Comparison of ENCODE assay signal across 1 cellular context in the genomic region with DNA sequence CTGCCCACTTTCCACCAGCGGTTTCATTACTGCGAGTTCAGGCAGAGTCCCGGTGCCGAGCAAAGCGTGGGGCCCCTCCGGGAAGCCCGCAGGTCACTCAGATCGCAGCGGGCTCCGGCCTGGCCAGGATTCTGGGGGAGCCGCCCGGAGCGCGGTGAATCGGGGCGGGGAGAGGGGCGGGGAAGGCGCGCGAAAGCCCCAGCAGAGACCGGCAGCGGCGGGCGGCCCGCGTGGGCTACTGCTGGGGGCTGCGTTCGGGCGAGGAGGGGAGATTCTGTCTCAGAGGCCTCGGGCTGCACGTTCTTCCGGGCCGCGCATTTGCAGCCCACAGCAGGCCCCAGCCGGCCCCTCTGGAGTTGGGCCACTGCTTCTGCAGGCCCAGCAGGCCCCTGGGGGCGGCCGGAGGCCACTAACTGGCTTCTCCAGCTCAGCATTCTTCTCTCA.
TF ChIP-seq lines count a peak whose summit lies in the region.

No MANE protein-coding gene starts in this region.

TF ChIP-seq in HepG2, 621 proteins besides CTCF, POLR2A, EP300 and RAD21 (continued from another document):
- TF ChIP-seq ATRX (CRISPR knock-in tag; IDR thresholded peaks at IDR 0.05; ENCODE audit: borderline replicate concordance) (no peak), STAT5B (CRISPR knock-in tag; IDR thresholded peaks at IDR 0.05) (no peak), ZNF256 (CRISPR knock-in tag; conservative IDR thresholded peaks at IDR 0.05) (no peak)
- TF ChIP-seq, protein P1, sequence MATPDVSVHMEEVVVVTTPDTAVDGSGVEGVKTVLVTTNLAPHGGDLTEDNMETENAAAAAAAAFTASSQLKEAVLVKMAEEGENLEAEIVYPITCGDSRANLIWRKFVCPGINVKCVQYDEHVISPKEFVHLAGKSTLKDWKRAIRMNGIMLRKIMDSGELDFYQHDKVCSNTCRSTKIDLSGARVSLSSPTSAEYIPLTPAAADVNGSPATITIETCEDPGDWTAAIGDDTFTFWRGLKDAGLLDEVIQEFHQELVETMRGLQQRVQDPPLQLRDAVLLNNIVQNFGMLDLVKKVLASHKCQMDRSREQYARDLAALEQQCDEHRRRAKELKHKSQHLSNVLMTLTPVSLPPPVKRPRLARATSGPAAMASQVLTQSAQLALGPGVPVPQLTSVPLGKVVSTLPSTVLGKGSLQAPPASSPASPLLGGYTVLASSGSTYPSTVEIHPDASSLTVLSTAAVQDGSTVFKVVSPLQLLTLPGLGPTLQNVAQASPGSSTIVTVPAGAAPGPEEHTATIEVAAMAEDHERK (CRISPR knock-in tag; IDR thresholded peaks at IDR 0.05; ENCODE audit: low read depth), result no peak
